8 cellular contexts compared by ENCODE assay signal in genomic region chr16:47142469-47143328, GRCh38. TPM values are rescaled to one million over a fixed set of nuclear protein-coding genes. Genes with fewer than 3 reads are reported as not detected.
DNase-seq lines count a peak whose midpoint lies in the region; ATAC-seq and TF ChIP-seq lines count a peak whose summit lies in the region.

No MANE protein-coding gene starts in this region.

- H4K20me1 ChIP-seq in DOHH2 (ENCODE audit: control insufficient read depth, insufficient read depth, low read depth, low read length) (0 out of 2 replicates have a peak, but pooled peaks cover 2% of the 10 kb centered on the region), KMS-11 (ENCODE audit: insufficient read depth) (peaks cover 5% of the 10 kb centered on the region; the same call in 1 of the 2 replicates)

- no peak for TF ChIP-seq CTCF in DOHH2 (IDR thresholded peaks at IDR 0.05; ENCODE audit: low read depth, low read length, poor library complexity, severe bottlenecking)
- TF ChIP-seq CTCF in KMS-11 (conservative IDR thresholded peaks at IDR 0.05; ENCODE audit: low read depth, low read length): no peak
- no peak for TF ChIP-seq CTCF in choroid plexus epithelial cell (conservative IDR thresholded peaks at IDR 0.05; ENCODE audit: low read depth, low read length)

- H3K36me3 ChIP-seq in DOHH2 (ENCODE audit: control insufficient read depth, low read length) (no peaks in the 10 kb centered on the region), KMS-11 (ENCODE audit: insufficient read depth) (no peaks in the 10 kb centered on the region)

- H3K27me3 ChIP-seq in DOHH2 (ENCODE audit: control insufficient read depth, low read length): peaks cover 11% of the 10 kb centered on the region
- H3K27me3 ChIP-seq in KMS-11 (ENCODE audit: insufficient read depth, low read depth): no peaks in the 10 kb centered on the region

- no peaks in the 10 kb centered on the region for H3K9me3 ChIP-seq in DOHH2 (ENCODE audit: control insufficient read depth, insufficient read depth, low read length)

- peaks cover 19% of the 10 kb centered on the region for H3K4me1 ChIP-seq in DOHH2 (ENCODE audit: control insufficient read depth, low read length)
- peaks cover 23% of the 10 kb centered on the region for H3K4me1 ChIP-seq in KMS-11 (ENCODE audit: low read depth, poor library complexity, severe bottlenecking)

- intact Hi-C loops in left colon (cut with DNase I, micrococcal nuclease): loop anchor here in 1 of 2 donors (10.0 kb wide), 1 partner anchor 1022 kb away; no protein-coding TSS in a partner anchor

- peaks cover 55% of the 10 kb centered on the region for H3K79me2 ChIP-seq in DOHH2 (ENCODE audit: control insufficient read depth, low read length)
- peaks cover 38% of the 10 kb centered on the region for H3K79me2 ChIP-seq in KMS-11 (ENCODE audit: insufficient read depth, low read depth)

- peaks cover 6% of the 10 kb centered on the region; the same call in 1 of the 2 replicates for H3F3A ChIP-seq in DOHH2 (ENCODE audit: control insufficient read depth, insufficient read depth)

- peak; percentile 15 for ATAC-seq in GM21423 (IDR thresholded peaks at IDR 0.05; ENCODE audit: unreplicated experiment)
- ATAC-seq in left colon: peak; percentile 40

- H3K4me3 ChIP-seq in DOHH2 (ENCODE audit: low read length) (peak overlapping the region; percentile 72), KMS-11 (IDR thresholded peaks at IDR 0.05; ENCODE audit: insufficient read depth, low read depth, low read length) (no peak overlapping the region), choroid plexus epithelial cell (ENCODE audit: low read depth, low read length) (peak overlapping the region; percentile 69)

- H3K4me2 ChIP-seq in DOHH2 (ENCODE audit: low read length) (peak overlapping the region; percentile 78), KMS-11 (peak overlapping the region; percentile 51)

- peak overlapping the region; percentile 67 for H2AFZ ChIP-seq in KMS-11 (ENCODE audit: low read depth)

- peak overlapping the region; percentile 77; the same call in 1 of the 2 replicates for H3K9ac ChIP-seq in KMS-11

- no peaks in the 10 kb centered on the region for H3K9me2 ChIP-seq in DOHH2 (replicated peaks; ENCODE audit: control insufficient read depth, low read length)

- peak; percentile 10 for DNase-seq in T-helper 9 cell
- DNase-seq in choroid plexus epithelial cell (ENCODE audit: low read depth): peak; percentile 62
- DNase-seq in left colon: peak in 1 of 2 donors; percentile 56
- peak; percentile 2 for DNase-seq in stimulated activated CD8-positive, alpha-beta memory T cell treated with anti-CD3 and anti-CD28 coated beads, Interleukin-12 subunit alpha, Interleukin-12 subunit beta, amount 100 ng/mL, for 4 hours (ENCODE audit: low read depth)
- DNase-seq in NCI-H2029 treated with DMSO at 0.1 percent for 48 hours (lab: John Stamatoyannopoulos, UW): no peak

- H3K27ac ChIP-seq in DOHH2 (ENCODE audit: low read depth, low read length) (no peak overlapping the region; the same call in 1 of the 2 replicates), KMS-11 (peak overlapping the region; percentile 61; the same call in 1 of the 2 replicates)

RNA-seq across cellular contexts. Expression of gene NETO2, which starts 1.0 kb away (rescaled TPM):
- total RNA-seq in left colon: 10 to 100 TPM in 1 of 2 donors, 1 to 10 TPM in 1; 3.0 to 28.0 TPM
